ENCODE assay signal across 10 cellular contexts in genomic region chr11:68503281-68503687, GRCh38. TPM values are rescaled to one million over a fixed set of nuclear protein-coding genes. Genes with fewer than 3 reads are reported as not detected.
DNase-seq lines count a peak whose midpoint lies in the region; ATAC-seq and TF ChIP-seq lines count a peak whose summit lies in the region.
"Had no signal": no experiment of that assay in that cellular context is flagged by ENCODE, and none has a peak within 500 bp of the region (broad histone marks: within the 10 kb centered on the region; RNA-seq: fewer than 3 reads in every experiment).

No MANE protein-coding gene starts in this region.

- CTCF ChIA-PET in OCI-LY7 (lab: Charles Lee; ENCODE audit: unreplicated experiment) = no interaction called here

- no peak for TF ChIP-seq POLR2A in erythroblast (IDR thresholded peaks at IDR 0.05; ENCODE audit: low read length)

- peaks cover 18% of the 10 kb centered on the region for H3K36me3 Mint-ChIP-seq in CD4-positive, CD25-positive, alpha-beta regulatory T cell
- peaks cover 0 to 22% (median 3%) of the 10 kb centered on the region in 3 donors for H3K36me3 Mint-ChIP-seq in naive thymus-derived CD8-positive, alpha-beta T cell

- no peaks in the 10 kb centered on the region for H3K36me3 ChIP-seq in CD4-positive, CD25-positive, alpha-beta regulatory T cell (ENCODE audit: control insufficient read depth, insufficient read depth, low read length)
- peaks cover 25% of the 10 kb centered on the region for H3K36me3 ChIP-seq in OCI-LY7 (ENCODE audit: insufficient read depth, low read length)
- H3K36me3 ChIP-seq: prostate gland had no signal

- no peak overlapping the region for H3K4me3 ChIP-seq in CD4-positive, CD25-positive, alpha-beta regulatory T cell (ENCODE audit: low read depth, low read length)
- H3K4me3 ChIP-seq in OCI-LY7 (ENCODE audit: low read depth, low read length, poor library complexity, severe bottlenecking) = no peak overlapping the region
- H3K4me3 ChIP-seq: prostate gland had no signal

- H3K9me2 ChIP-seq in OCI-LY7 (ENCODE audit: insufficient read depth, low read length) = no peaks in the 10 kb centered on the region

- peaks cover 56% of the 10 kb centered on the region for H3K4me1 ChIP-seq in CD4-positive, CD25-positive, alpha-beta regulatory T cell (ENCODE audit: control insufficient read depth, insufficient read depth, low read length, poor library complexity, severe bottlenecking)
- H3K4me1 ChIP-seq in OCI-LY7 (ENCODE audit: insufficient read depth, low read length, poor library complexity, severe bottlenecking) = peaks cover 48% of the 10 kb centered on the region

- intact Hi-C loops in OCI-LY7 (cut with micrococcal nuclease; ENCODE audit: unreplicated experiment) = no loop called here

- peaks cover 100% of the 10 kb centered on the region for H3K79me2 ChIP-seq in OCI-LY7 (ENCODE audit: insufficient read depth, low read depth, low read length)

- POLR2A ChIA-PET in naive thymus-derived CD8-positive, alpha-beta T cell (lab: Charles Lee) = no interaction called here
- POLR2A ChIA-PET in OCI-LY7 (lab: Charles Lee) = no interaction called here

- H3K27ac Mint-ChIP-seq in CD4-positive, CD25-positive, alpha-beta regulatory T cell = peak overlapping the region in 2 of 3 donors; percentile 33 to 83
- H3K27ac Mint-ChIP-seq in naive thymus-derived CD8-positive, alpha-beta T cell = peak overlapping the region; percentile 5 to 85 (median 46)

- no peak overlapping the region for H3K4me2 ChIP-seq in OCI-LY7 (ENCODE audit: low read length)

- DNase-seq in CD4-positive, CD25-positive, alpha-beta regulatory T cell = no peak
- DNase-seq in M059J (ENCODE audit: low read depth) (peak; percentile 40), erythroblast (lab: John Stamatoyannopoulos, UW) (peak; percentile 17 to 20), foreskin melanocyte (no peak), OCI-LY7 (ENCODE audit: low spot score) (no peak)
- no peak for DNase-seq in naive thymus-derived CD8-positive, alpha-beta T cell
- no peak for DNase-seq in activated CD4-positive, CD25-positive, alpha-beta regulatory T cell (lab: John Stamatoyannopoulos, UW)
- DNase-seq: DND-41 had no signal

- peak overlapping the region in 3 of 4 donors; percentile 1 to 78 (median 9) for H3K4me3 Mint-ChIP-seq in CD4-positive, CD25-positive, alpha-beta regulatory T cell
- H3K4me3 Mint-ChIP-seq in naive thymus-derived CD8-positive, alpha-beta T cell = peak overlapping the region in 8 of 10 donors; percentile 0 to 72 (median 29)

- no peak overlapping the region for H3K27ac ChIP-seq in CD4-positive, CD25-positive, alpha-beta regulatory T cell (ENCODE audit: insufficient read depth, low read length, poor library complexity, severe bottlenecking)
- no peak overlapping the region for H3K27ac ChIP-seq in OCI-LY7 (ENCODE audit: low read depth, low read length, poor library complexity, severe bottlenecking)
- H3K27ac ChIP-seq: prostate gland had no signal

- no peaks in the 10 kb centered on the region for H3K27me3 ChIP-seq in CD4-positive, CD25-positive, alpha-beta regulatory T cell (ENCODE audit: control insufficient read depth, insufficient read depth, low read length)

- no peak overlapping the region for H2AFZ ChIP-seq in OCI-LY7 (ENCODE audit: low read length)

- H3K9me3 ChIP-seq in CD4-positive, CD25-positive, alpha-beta regulatory T cell (ENCODE audit: control insufficient read depth in 2 of 2, low read length in 2 of 2) = no peaks in the 10 kb centered on the region
- H3K9me3 ChIP-seq in OCI-LY7 (ENCODE audit: low read length) = no peaks in the 10 kb centered on the region
- H3K9me3 ChIP-seq: prostate gland had no signal

- no peaks in the 10 kb centered on the region for H3K27me3 Mint-ChIP-seq in CD4-positive, CD25-positive, alpha-beta regulatory T cell
- H3K27me3 Mint-ChIP-seq in naive thymus-derived CD8-positive, alpha-beta T cell = no peaks in the 10 kb centered on the region

- H3K9me3 Mint-ChIP-seq in CD4-positive, CD25-positive, alpha-beta regulatory T cell = peaks cover 0 to 1% (median 0%) of the 10 kb centered on the region in 7 donors
- H3K9me3 Mint-ChIP-seq in naive thymus-derived CD8-positive, alpha-beta T cell = no peaks in the 10 kb centered on the region

- no TSS peak for BruUV-seq in OCI-LY7 (replicated peaks; lab: Mats Ljungman, UMichigan)

- no peak for ATAC-seq in CD4-positive, CD25-positive, alpha-beta regulatory T cell (ENCODE audit: low read depth in 2 of 2)
- ATAC-seq in naive thymus-derived CD8-positive, alpha-beta T cell = peak in 1 of 2 donors; percentile 35
- ATAC-seq in GM21526 (IDR thresholded peaks at IDR 0.05; ENCODE audit: low FRiP score, unreplicated experiment) = no peak

- peaks cover 62 to 95% (median 81%) of the 10 kb centered on the region in 4 donors for H3K4me1 Mint-ChIP-seq in CD4-positive, CD25-positive, alpha-beta regulatory T cell
- H3K4me1 Mint-ChIP-seq in naive thymus-derived CD8-positive, alpha-beta T cell = peaks cover 46 to 96% (median 84%) of the 10 kb centered on the region in 4 donors

- TF ChIP-seq CTCF in OCI-LY7 (conservative IDR thresholded peaks at IDR 0.05; ENCODE audit: low read length) = no peak

- H4K20me1 ChIP-seq in OCI-LY7 (ENCODE audit: insufficient read depth, low read length) = peaks cover 28% of the 10 kb centered on the region

RNA-seq across cellular contexts. Expression of gene PPP6R3, which starts 42.7 kb away (rescaled TPM):
- 172 TPM for total RNA-seq in CD4-positive, CD25-positive, alpha-beta regulatory T cell
- polyA plus RNA-seq in CD4-positive, CD25-positive, alpha-beta regulatory T cell = 10 to 100 TPM; 46.7 to 54.5 (median 50.3) TPM
- total RNA-seq in M059J (2014; rRNA removed; shearing (Covaris generic)) = 67.4 and 104 TPM in 2 replicates
- 100 to 1,000 TPM; 154 to 169 TPM for total RNA-seq in naive thymus-derived CD8-positive, alpha-beta T cell
- polyA plus RNA-seq in naive thymus-derived CD8-positive, alpha-beta T cell = 10 to 100 TPM; 44.0 to 46.6 (median 45.1) TPM
- 151 and 166 TPM in 2 replicates for total RNA-seq in OCI-LY7 (2014; rRNA removed; shearing (Covaris generic))
- total RNA-seq in OCI-LY7 (2022) = 122 and 132 TPM in 2 replicates

Comparison
In these comparisons a context has a peak if more than half of its experiments do, and no peak if none do; other contexts are left out.
1. DNase-seq: peak in M059J (single experiment) and erythroblast (2 of 2); none in CD4-positive, CD25-positive, alpha-beta regulatory T cell (0 of 3), naive thymus-derived CD8-positive, alpha-beta T cell (0 of 10), activated CD4-positive, CD25-positive, alpha-beta regulatory T cell (0 of 4), foreskin melanocyte (single experiment) and OCI-LY7 (single experiment).